In the genomic region with DNA sequence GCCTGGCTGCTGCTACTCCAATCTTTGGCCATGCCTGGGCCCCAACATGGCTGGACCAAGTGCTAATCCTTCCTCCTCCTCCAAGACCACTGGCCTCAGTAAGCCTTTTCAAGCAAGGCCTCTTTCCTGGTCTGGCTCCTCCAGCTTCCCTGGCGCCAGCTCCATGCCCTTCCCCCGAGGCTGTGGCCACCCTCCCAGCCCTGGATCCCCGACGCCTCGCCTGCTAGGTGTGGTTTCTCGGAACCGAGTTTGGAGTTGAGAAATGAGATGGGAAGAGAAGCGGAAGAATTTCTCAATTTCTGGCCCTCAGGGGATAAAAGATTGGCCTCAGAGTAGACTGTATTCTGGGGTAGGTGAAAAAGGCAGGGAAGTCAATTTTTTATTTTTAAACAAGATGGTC, we compare ENCODE assay signal across 20 cellular contexts. TPM values are rescaled to one million over a fixed set of nuclear protein-coding genes. Genes with fewer than 3 reads are reported as not detected.
DNase-seq lines count a peak whose midpoint lies in the region; ATAC-seq and TF ChIP-seq lines count a peak whose summit lies in the region.
"Had no signal": no experiment of that assay in that cellular context is flagged by ENCODE, and none has a peak within 500 bp of the region (broad histone marks: within the 10 kb centered on the region; RNA-seq: fewer than 3 reads in every experiment).

No MANE protein-coding gene starts in this region.

- H3K4me3 Mint-ChIP-seq in progenitor cell of endocrine pancreas (ENCODE audit: low read depth), result no peak overlapping the region
- H3K4me3 Mint-ChIP-seq: H9 had no signal

- no peak overlapping the region for H3K4me3 ChIP-seq in right cardiac atrium (ENCODE audit: low read length)
- no peak overlapping the region for H3K4me3 ChIP-seq in vagina
- H3K4me3 ChIP-seq: colonic mucosa, K562, thoracic aorta had no signal

- WGBS in right cardiac atrium, result 73% methylated on average over 8 of the region's 8 CpGs

- no peaks in the 10 kb centered on the region for H3K36me3 Mint-ChIP-seq in progenitor cell of endocrine pancreas (ENCODE audit: insufficient read depth)
- H3K36me3 Mint-ChIP-seq: activated naive CD4-positive, alpha-beta T cell treated with anti-CD3 and anti-CD28 coated beads, Interleukin-2, amount 50 U/mL, for 72 hours had no signal

- TF ChIP-seq CTCF in progenitor cell of endocrine pancreas (IDR thresholded peaks at IDR 0.05; ENCODE audit: unreplicated experiment) (no peak), vagina (IDR thresholded peaks at IDR 0.05) (no peak)

- H3K27me3 ChIP-seq in right cardiac atrium (ENCODE audit: control insufficient read depth, insufficient read depth) (no peaks in the 10 kb centered on the region), vagina (no peaks in the 10 kb centered on the region)
- H3K27me3 ChIP-seq: colonic mucosa, foreskin keratinocyte had no signal

- no peaks in the 10 kb centered on the region for H3K27me3 Mint-ChIP-seq in progenitor cell of endocrine pancreas

- ATAC-seq in right cardiac atrium, result peak; percentile 47 to 77
- ATAC-seq: activated naive CD4-positive, alpha-beta T cell treated with anti-CD3 and anti-CD28 coated beads, Interleukin-2, amount 50 U/mL, for 72 hours; foreskin keratinocyte; K562 had no signal

- no peaks in the 10 kb centered on the region for H3K9me3 ChIP-seq in right cardiac atrium (ENCODE audit: control insufficient read depth, low read length)
- no peaks in the 10 kb centered on the region for H3K9me3 ChIP-seq in vagina
- H3K9me3 ChIP-seq: colonic mucosa, thoracic aorta had no signal

- H3K4me1 ChIP-seq in right cardiac atrium (ENCODE audit: control insufficient read depth, insufficient read depth, low read length), result peaks cover 3% of the 10 kb centered on the region
- H3K4me1 ChIP-seq in vagina, result peaks cover 20% of the 10 kb centered on the region
- H3K4me1 ChIP-seq: colonic mucosa, foreskin keratinocyte had no signal

- peaks cover 2% of the 10 kb centered on the region for H3K4me1 Mint-ChIP-seq in progenitor cell of endocrine pancreas (ENCODE audit: low read depth)

- intact Hi-C loops in right cardiac atrium (cut with DNase I), result no loop called here
- intact Hi-C loops in vagina (cut with DNase I), result no loop called here

- no peak overlapping the region for H3K27ac ChIP-seq in right cardiac atrium (ENCODE audit: low read length)
- H3K27ac ChIP-seq in vagina, result peak overlapping the region; percentile 62
- no peak overlapping the region for H3K27ac ChIP-seq in caudate nucleus (ENCODE audit: low read depth, low read length)
- H3K27ac ChIP-seq: colonic mucosa, foreskin keratinocyte, thoracic aorta had no signal

- H3K27ac Mint-ChIP-seq in progenitor cell of endocrine pancreas, result peak overlapping the region; percentile 70

- no peak for TF ChIP-seq POLR2A in vagina (IDR thresholded peaks at IDR 0.05)

- H3K9me3 Mint-ChIP-seq in progenitor cell of endocrine pancreas (ENCODE audit: low read depth), result no peaks in the 10 kb centered on the region
- H3K9me3 Mint-ChIP-seq: activated naive CD4-positive, alpha-beta T cell treated with anti-CD3 and anti-CD28 coated beads, Interleukin-2, amount 50 U/mL, for 72 hours; H9 had no signal

- H3K36me3 ChIP-seq in vagina, result no peaks in the 10 kb centered on the region
- H3K36me3 ChIP-seq: colonic mucosa, thoracic aorta had no signal

- DNase-seq in fibroblast of gingiva (ENCODE audit: low read depth) (peak; percentile 30), right cardiac atrium (peak; percentile 80 to 83 (median 81)), progenitor cell of endocrine pancreas (ENCODE audit: low spot score, unreplicated experiment) (no peak), vagina (ENCODE audit: extremely low spot score in 2 of 2) (no peak), A172 (ENCODE audit: low spot score) (no peak), caudate nucleus (lab: John Stamatoyannopoulos, UW) (no peak)
- no peak for DNase-seq in central memory CD4-positive, alpha-beta T cell
- DNase-seq: activated CD4-positive, alpha-beta T cell treated with anti-CD3 and anti-CD28 coated beads for 4 hours; colonic mucosa; DMS53; foreskin keratinocyte; H9; kidney; NCI-H1694; NCI-H2227 treated with DMSO at 0.1 percent for 48 hours; NCI-H748 treated with DMSO at 0.1 percent for 48 hours; stimulated activated CD4-positive, alpha-beta T cell treated with anti-CD3 and anti-CD28 coated beads, Interleukin-15, amount 100 ng/mL, for 24 hours had no signal

RNA-seq across cellular contexts. Expression of gene ADCY3, which starts 46.4 kb away (rescaled TPM):
- 10 to 100 TPM; 11.7 to 30.4 (median 17.4) TPM for total RNA-seq in right cardiac atrium
- polyA plus RNA-seq in right cardiac atrium, result 17.1 TPM
- total RNA-seq in progenitor cell of endocrine pancreas, result 22.6 and 24.6 TPM in 2 replicates
- total RNA-seq in vagina, result 90.6 TPM
- 28.5 and 36.8 TPM in 2 replicates for total RNA-seq in A172 (2014; rRNA removed; shearing (Covaris generic))

Comparison
In these comparisons a context has a peak if more than half of its experiments do, and no peak if none do; other contexts are left out.
1. DNase-seq: peak in fibroblast of gingiva (single experiment) and right cardiac atrium (3 of 3); none in progenitor cell of endocrine pancreas (single experiment), vagina (0 of 2), A172 (single experiment), central memory CD4-positive, alpha-beta T cell (single experiment) and caudate nucleus (0 of 61).